In the genomic region with DNA sequence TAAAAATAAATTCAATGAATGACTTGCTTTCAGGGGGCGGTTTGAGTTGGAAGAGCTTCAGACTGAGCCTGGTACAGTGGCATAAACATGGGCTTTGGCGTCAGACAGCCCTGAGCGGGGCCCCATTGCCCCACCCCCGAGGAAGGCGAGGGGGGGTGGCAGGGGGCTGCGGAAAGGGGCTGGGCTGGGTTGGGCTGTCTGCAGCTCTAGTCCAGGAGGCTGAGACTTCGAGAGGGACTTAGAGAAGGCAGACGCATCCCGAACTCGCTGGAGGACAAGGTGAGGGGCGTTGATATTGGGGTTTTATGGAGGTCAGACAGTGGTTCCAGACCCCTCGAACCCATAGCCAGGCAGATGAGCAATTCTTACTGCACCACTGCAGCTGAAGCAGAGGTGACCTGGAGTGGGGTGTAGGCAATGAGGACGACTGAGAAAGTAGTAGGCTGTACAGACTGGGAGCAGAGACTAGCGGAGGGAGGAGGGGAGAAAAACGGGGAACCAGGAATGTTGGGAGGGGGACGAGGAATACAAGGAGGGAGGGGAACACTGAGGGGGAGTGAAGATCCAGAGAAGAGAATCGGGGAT, we compare ENCODE assay signal across 1 cellular context.
TF ChIP-seq lines count a peak whose summit lies in the region.

A gene with protein sequence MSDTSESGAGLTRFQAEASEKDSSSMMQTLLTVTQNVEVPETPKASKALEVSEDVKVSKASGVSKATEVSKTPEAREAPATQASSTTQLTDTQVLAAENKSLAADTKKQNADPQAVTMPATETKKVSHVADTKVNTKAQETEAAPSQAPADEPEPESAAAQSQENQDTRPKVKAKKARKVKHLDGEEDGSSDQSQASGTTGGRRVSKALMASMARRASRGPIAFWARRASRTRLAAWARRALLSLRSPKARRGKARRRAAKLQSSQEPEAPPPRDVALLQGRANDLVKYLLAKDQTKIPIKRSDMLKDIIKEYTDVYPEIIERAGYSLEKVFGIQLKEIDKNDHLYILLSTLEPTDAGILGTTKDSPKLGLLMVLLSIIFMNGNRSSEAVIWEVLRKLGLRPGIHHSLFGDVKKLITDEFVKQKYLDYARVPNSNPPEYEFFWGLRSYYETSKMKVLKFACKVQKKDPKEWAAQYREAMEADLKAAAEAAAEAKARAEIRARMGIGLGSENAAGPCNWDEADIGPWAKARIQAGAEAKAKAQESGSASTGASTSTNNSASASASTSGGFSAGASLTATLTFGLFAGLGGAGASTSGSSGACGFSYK (plus strand): TSS at position 222 of the 585 bp plus-strand sequence. CDS start 1,587 bp downstream, outside the sequence.

TF ChIP-seq in HCT116, 20 proteins besides CTCF, POLR2A, EP300 and RAD21 (continued from another document):
- TF ChIP-seq, protein P1, sequence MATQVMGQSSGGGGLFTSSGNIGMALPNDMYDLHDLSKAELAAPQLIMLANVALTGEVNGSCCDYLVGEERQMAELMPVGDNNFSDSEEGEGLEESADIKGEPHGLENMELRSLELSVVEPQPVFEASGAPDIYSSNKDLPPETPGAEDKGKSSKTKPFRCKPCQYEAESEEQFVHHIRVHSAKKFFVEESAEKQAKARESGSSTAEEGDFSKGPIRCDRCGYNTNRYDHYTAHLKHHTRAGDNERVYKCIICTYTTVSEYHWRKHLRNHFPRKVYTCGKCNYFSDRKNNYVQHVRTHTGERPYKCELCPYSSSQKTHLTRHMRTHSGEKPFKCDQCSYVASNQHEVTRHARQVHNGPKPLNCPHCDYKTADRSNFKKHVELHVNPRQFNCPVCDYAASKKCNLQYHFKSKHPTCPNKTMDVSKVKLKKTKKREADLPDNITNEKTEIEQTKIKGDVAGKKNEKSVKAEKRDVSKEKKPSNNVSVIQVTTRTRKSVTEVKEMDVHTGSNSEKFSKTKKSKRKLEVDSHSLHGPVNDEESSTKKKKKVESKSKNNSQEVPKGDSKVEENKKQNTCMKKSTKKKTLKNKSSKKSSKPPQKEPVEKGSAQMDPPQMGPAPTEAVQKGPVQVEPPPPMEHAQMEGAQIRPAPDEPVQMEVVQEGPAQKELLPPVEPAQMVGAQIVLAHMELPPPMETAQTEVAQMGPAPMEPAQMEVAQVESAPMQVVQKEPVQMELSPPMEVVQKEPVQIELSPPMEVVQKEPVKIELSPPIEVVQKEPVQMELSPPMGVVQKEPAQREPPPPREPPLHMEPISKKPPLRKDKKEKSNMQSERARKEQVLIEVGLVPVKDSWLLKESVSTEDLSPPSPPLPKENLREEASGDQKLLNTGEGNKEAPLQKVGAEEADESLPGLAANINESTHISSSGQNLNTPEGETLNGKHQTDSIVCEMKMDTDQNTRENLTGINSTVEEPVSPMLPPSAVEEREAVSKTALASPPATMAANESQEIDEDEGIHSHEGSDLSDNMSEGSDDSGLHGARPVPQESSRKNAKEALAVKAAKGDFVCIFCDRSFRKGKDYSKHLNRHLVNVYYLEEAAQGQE (IDR thresholded peaks at IDR 0.05; ENCODE audit: low read depth), result no peak
- TF ChIP-seq, protein P2, sequence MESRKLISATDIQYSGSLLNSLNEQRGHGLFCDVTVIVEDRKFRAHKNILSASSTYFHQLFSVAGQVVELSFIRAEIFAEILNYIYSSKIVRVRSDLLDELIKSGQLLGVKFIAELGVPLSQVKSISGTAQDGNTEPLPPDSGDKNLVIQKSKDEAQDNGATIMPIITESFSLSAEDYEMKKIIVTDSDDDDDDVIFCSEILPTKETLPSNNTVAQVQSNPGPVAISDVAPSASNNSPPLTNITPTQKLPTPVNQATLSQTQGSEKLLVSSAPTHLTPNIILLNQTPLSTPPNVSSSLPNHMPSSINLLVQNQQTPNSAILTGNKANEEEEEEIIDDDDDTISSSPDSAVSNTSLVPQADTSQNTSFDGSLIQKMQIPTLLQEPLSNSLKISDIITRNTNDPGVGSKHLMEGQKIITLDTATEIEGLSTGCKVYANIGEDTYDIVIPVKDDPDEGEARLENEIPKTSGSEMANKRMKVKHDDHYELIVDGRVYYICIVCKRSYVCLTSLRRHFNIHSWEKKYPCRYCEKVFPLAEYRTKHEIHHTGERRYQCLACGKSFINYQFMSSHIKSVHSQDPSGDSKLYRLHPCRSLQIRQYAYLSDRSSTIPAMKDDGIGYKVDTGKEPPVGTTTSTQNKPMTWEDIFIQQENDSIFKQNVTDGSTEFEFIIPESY (IDR thresholded peaks at IDR 0.05; ENCODE audit: extremely low read depth, insufficient replicate concordance, low read length), result no peak
- TF ChIP-seq EZH2 (IDR thresholded peaks at IDR 0.05), result no peak
- TF ChIP-seq SRF (IDR thresholded peaks at IDR 0.05; ENCODE audit: low read depth), result no peak
- TF ChIP-seq, protein P3, sequence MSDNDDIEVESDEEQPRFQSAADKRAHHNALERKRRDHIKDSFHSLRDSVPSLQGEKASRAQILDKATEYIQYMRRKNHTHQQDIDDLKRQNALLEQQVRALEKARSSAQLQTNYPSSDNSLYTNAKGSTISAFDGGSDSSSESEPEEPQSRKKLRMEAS (IDR thresholded peaks at IDR 0.05), result no peak
- no peak for TF ChIP-seq ELF1 (IDR thresholded peaks at IDR 0.05; ENCODE audit: borderline replicate concordance, low read depth)
- no peak for TF ChIP-seq YY1 (IDR thresholded peaks at IDR 0.05; ENCODE audit: extremely low read depth, insufficient replicate concordance, low read depth, low read length)
- no peak for TF ChIP-seq JUND (IDR thresholded peaks at IDR 0.05)
